Comparison of ENCODE assay signal across 8 cellular contexts in genomic region chr21:27820342-27820741, GRCh38.
"Had no signal": no experiment of that assay in that cellular context is flagged by ENCODE, and none has a peak within 500 bp of the region (broad histone marks: within the 10 kb centered on the region; RNA-seq: fewer than 3 reads in every experiment).

No MANE protein-coding gene starts in this region.

- H3K9me3 Mint-ChIP-seq: HFFc6 had no signal

- ATAC-seq: HCT116, HepG2, K562 had no signal

- H3K27ac Mint-ChIP-seq: HFFc6 had no signal

- H3K4me3 Mint-ChIP-seq: HFFc6 had no signal

- H3K27ac ChIP-seq: GM23248, HL-60 had no signal

- DNase-seq: GM23248, GOT3, H7, HFFc6 had no signal
